ENCODE assay signal across 9 cellular contexts in genomic region chr1:161622054-161622453, GRCh38. TPM values are rescaled to one million over a fixed set of nuclear protein-coding genes. Genes with fewer than 3 reads are reported as not detected.
DNase-seq lines count a peak whose midpoint lies in the region; ATAC-seq, FAIRE-seq and TF ChIP-seq lines count a peak whose summit lies in the region.
"Not testable (repeated sequence)": the region's sequence is repeated elsewhere in the genome, so short reads cannot be mapped to it uniquely, and the experiment has no call there.
"Had no signal": no experiment of that assay in that cellular context is flagged by ENCODE, and none has a peak within 500 bp of the region (broad histone marks: within the 10 kb centered on the region; RNA-seq: fewer than 3 reads in every experiment).

No MANE protein-coding gene starts in this region.

- not testable (repeated sequence) for H3K9me2 ChIP-seq in OCI-LY1 (ENCODE audit: low read depth, low read length)

- POLR2A ChIA-PET in activated CD8-positive, alpha-beta T cell treated with anti-CD3 and anti-CD28 coated beads, Interleukin-2, amount 10 ng/mL, durations not matched to agents 7 days and 5 days (lab: Charles Lee), result interaction anchor here (0.8 kb wide), 1 partner anchor 148 kb away, joined by 3 read pairs; no protein-coding TSS in a partner anchor
- POLR2A ChIA-PET in H1 (lab: Charles Lee; ENCODE audit: partially characterized antibody), result interaction anchor here (1.8 kb wide), 1 partner anchor 10 kb away, joined by 7 read pairs; no protein-coding TSS in a partner anchor

- peaks cover 14% of the 10 kb centered on the region for H3K4me1 ChIP-seq in OCI-LY1 (ENCODE audit: insufficient read depth, low read length, severe bottlenecking)
- H3K4me1 ChIP-seq in H1 (replicated peaks in 1 of 4; ENCODE audit: control insufficient read depth in 3 of 4, insufficient read depth in 4 of 4, low read length in 3 of 4); mesodermal cell (ENCODE audit: control insufficient read depth, insufficient read depth, low read length, poor library complexity, severe bottlenecking): not testable (repeated sequence)

- not testable (repeated sequence) for H3K27ac ChIP-seq in OCI-LY1 (ENCODE audit: low read depth, low read length, poor library complexity, severe bottlenecking); H1 (ENCODE audit: low read depth, low read length); mesodermal cell (ENCODE audit: low read depth, low read length, severe bottlenecking)

- not testable (repeated sequence) for H3F3A ChIP-seq in OCI-LY1 (ENCODE audit: insufficient read depth, low read length)

- H3K27me3 ChIP-seq in GM06990 (replicated peaks; ENCODE audit: control insufficient read depth, insufficient read depth, low read length); OCI-LY1 (ENCODE audit: insufficient read depth, low read length); H1 (replicated peaks in 1 of 4; ENCODE audit: control insufficient read depth in 3 of 4, extremely low read depth in 1 of 4, insufficient read depth in 3 of 4, low read length in 3 of 4): not testable (repeated sequence)

- H3K56ac ChIP-seq in H1 (replicated peaks; ENCODE audit: insufficient read length, low read depth, low read length), result not testable (repeated sequence)

- CTCF ChIA-PET in activated CD8-positive, alpha-beta T cell treated with anti-CD3 and anti-CD28 coated beads, Interleukin-2, amount 10 ng/mL, durations not matched to agents 7 days and 5 days (lab: Charles Lee), result interaction anchor here (1.1 kb wide), 1 partner anchor 120 kb away, joined by 4 read pairs; no protein-coding TSS in a partner anchor
- CTCF ChIA-PET in H1 (lab: Charles Lee; ENCODE audit: partially characterized antibody), result not testable (repeated sequence)

- H3K4me1 Mint-ChIP-seq in activated CD8-positive, alpha-beta T cell treated with anti-CD3 and anti-CD28 coated beads, Interleukin-2, amount 10 ng/mL, durations not matched to agents 7 days and 5 days (ENCODE audit: low read depth), result peaks cover 52% of the 10 kb centered on the region
- peaks cover 20 to 33% of the 10 kb centered on the region in 2 donors for H3K4me1 Mint-ChIP-seq in stimulated activated naive B cell treated with anti-CD40 and anti-IgM and Interleukin-4, amounts not matched to agents 10 μg/mL and 1 μg/mL and 100 μg/mL, for 72 hours

- H3K36me3 Mint-ChIP-seq in activated CD8-positive, alpha-beta T cell treated with anti-CD3 and anti-CD28 coated beads, Interleukin-2, amount 10 ng/mL, durations not matched to agents 7 days and 5 days (ENCODE audit: low read depth); stimulated activated naive B cell treated with anti-CD40 and anti-IgM and Interleukin-4, amounts not matched to agents 10 μg/mL and 1 μg/mL and 100 μg/mL, for 72 hours: not testable (repeated sequence)

- not testable (repeated sequence) for H3K14ac ChIP-seq in H1 (ENCODE audit: insufficient read length)

- not testable (repeated sequence) for H3K79me2 ChIP-seq in OCI-LY1 (ENCODE audit: insufficient read depth, low read length); H1 (ENCODE audit: control insufficient read depth in 1 of 2, insufficient read depth in 2 of 2, low read length in 2 of 2)

- not testable (repeated sequence) for H4K5ac ChIP-seq in H1 (ENCODE audit: insufficient read length, low read depth, low read length)

- H3K27me3 Mint-ChIP-seq in activated CD8-positive, alpha-beta T cell treated with anti-CD3 and anti-CD28 coated beads, Interleukin-2, amount 10 ng/mL, durations not matched to agents 7 days and 5 days (ENCODE audit: low read depth); stimulated activated naive B cell treated with anti-CD40 and anti-IgM and Interleukin-4, amounts not matched to agents 10 μg/mL and 1 μg/mL and 100 μg/mL, for 72 hours: not testable (repeated sequence)

- not testable (repeated sequence) for H3K9ac ChIP-seq in OCI-LY1 (ENCODE audit: low read length); H1 (replicated peaks in 1 of 4; ENCODE audit: extremely low read depth in 1 of 4, low read depth in 3 of 4, low read length in 3 of 4)

- H2BK15ac ChIP-seq in H1 (ENCODE audit: low read length), result not testable (repeated sequence)

- not testable (repeated sequence) for H2BK5ac ChIP-seq in H1 (ENCODE audit: low read depth, low read length)

- not testable (repeated sequence) for H3K9me3 Mint-ChIP-seq in activated CD8-positive, alpha-beta T cell treated with anti-CD3 and anti-CD28 coated beads, Interleukin-2, amount 10 ng/mL, durations not matched to agents 7 days and 5 days (ENCODE audit: insufficient read depth); stimulated activated naive B cell treated with anti-CD40 and anti-IgM and Interleukin-4, amounts not matched to agents 10 μg/mL and 1 μg/mL and 100 μg/mL, for 72 hours

- TF ChIP-seq POLR2A in H1 (IDR thresholded peaks at IDR 0.05; ENCODE audit: control extremely low read depth in 1 of 2, low read depth in 2 of 2, low read length in 2 of 2), result not testable (repeated sequence)

- peak overlapping the region; percentile 67; the same call in 1 of the 2 replicates for H3K4me2 ChIP-seq in OCI-LY1 (ENCODE audit: low read length)
- peak overlapping the region; percentile 72 to 88; a peak in 2 of 4 replicates for H3K4me2 ChIP-seq in H1 (ENCODE audit: insufficient read depth in 1 of 2, low read depth in 2 of 2, low read length in 2 of 2)

- not testable (repeated sequence) for H4K8ac ChIP-seq in H1 (ENCODE audit: extremely low read depth, insufficient read depth, low read length)

- FAIRE-seq in H1 (lab: Jason Lieb, UNC), result not testable (repeated sequence)

- not testable (repeated sequence) for H4K91ac ChIP-seq in H1 (replicated peaks; ENCODE audit: insufficient read length, low read length)

- TF ChIP-seq RAD21 in H1 (IDR thresholded peaks at IDR 0.05 in 1 of 2, conservative IDR thresholded peaks at IDR 0.05 in 1 of 2; ENCODE audit: low read depth in 2 of 2, low read length in 2 of 2), result not testable (repeated sequence)

- peak; percentile 18 for DNase-seq in GM06990 (ENCODE audit: extremely low read depth, insufficient read length)
- DNase-seq in activated CD8-positive, alpha-beta T cell treated with anti-CD3 and anti-CD28 coated beads, Interleukin-2, amount 10 ng/mL, durations not matched to agents 7 days and 5 days, result peak; percentile 32
- not testable (repeated sequence) for DNase-seq in H1 (ENCODE audit: low read depth in 1 of 2, low spot score in 2 of 2); stimulated activated naive B cell treated with anti-CD40 and anti-IgM and Interleukin-4, amounts not matched to agents 10 μg/mL and 1 μg/mL and 100 μg/mL, for 72 hours

- H2BK12ac ChIP-seq in H1 (ENCODE audit: low read depth, low read length), result not testable (repeated sequence)

- not testable (repeated sequence) for H4K20me1 ChIP-seq in OCI-LY1 (ENCODE audit: insufficient read depth, low read length); H1 (replicated peaks in 1 of 2; ENCODE audit: control insufficient read depth in 1 of 2, insufficient read depth in 2 of 2, low read length in 2 of 2)

- H3K27ac Mint-ChIP-seq in activated CD8-positive, alpha-beta T cell treated with anti-CD3 and anti-CD28 coated beads, Interleukin-2, amount 10 ng/mL, durations not matched to agents 7 days and 5 days, result peak overlapping the region; percentile 95
- peak overlapping the region; percentile 84 for H3K27ac Mint-ChIP-seq in stimulated activated naive B cell treated with anti-CD40 and anti-IgM and Interleukin-4, amounts not matched to agents 10 μg/mL and 1 μg/mL and 100 μg/mL, for 72 hours

- H3K4ac ChIP-seq in H1 (replicated peaks; ENCODE audit: insufficient read length, low read depth, low read length), result not testable (repeated sequence)

- not testable (repeated sequence) for H3K18ac ChIP-seq in H1 (ENCODE audit: extremely low read depth, low read length)

- not testable (repeated sequence) for H2AK5ac ChIP-seq in H1 (ENCODE audit: low read depth, low read length)

- ATAC-seq in GM21619 (IDR thresholded peaks at IDR 0.05; ENCODE audit: unreplicated experiment), result peak; percentile 25
- ATAC-seq in HG03378 (IDR thresholded peaks at IDR 0.05; ENCODE audit: unreplicated experiment), result peak; percentile 27
- ATAC-seq in activated CD8-positive, alpha-beta T cell treated with anti-CD3 and anti-CD28 coated beads, Interleukin-2, amount 10 ng/mL, durations not matched to agents 7 days and 5 days, result peak; percentile 41
- ATAC-seq in stimulated activated naive B cell treated with anti-CD40 and anti-IgM and Interleukin-4, amounts not matched to agents 10 μg/mL and 1 μg/mL and 100 μg/mL, for 72 hours (replicated peaks), result peak; percentile 38 to 43

- WGBS in H1 (ENCODE audit: extremely low coverage in 1 of 2, insufficient coverage in 1 of 2, insufficient read length in 1 of 2, insufficient replicate concordance in 2 of 2, low coverage in 1 of 2, low lambda C conversion rate in 2 of 2, missing lambda C conversion rate in 1 of 2), 2 experiments, result 68% methylated on average over 8 of the region's 8 CpGs; no CpG with 5 or more reads in 1 of the 2 experiments
- 78 to 86% methylated on average over 7 of the region's 8 CpGs for WGBS in mesodermal cell (ENCODE audit: insufficient coverage in 2 of 2), 2 experiments

- H3K79me1 ChIP-seq in H1 (ENCODE audit: low read depth, low read length), result not testable (repeated sequence)

- not testable (repeated sequence) for H2AFZ ChIP-seq in OCI-LY1 (ENCODE audit: low read length)
- H2AFZ ChIP-seq in H1 (ENCODE audit: low read length), result 0 out of 2 replicates have a peak overlapping the region, but pooled peaks have one; percentile 35

- H2BK120ac ChIP-seq in H1 (replicated peaks; ENCODE audit: low read depth, low read length), result not testable (repeated sequence)

- peak overlapping the region; percentile 14; the same call in 1 of the 2 replicates for H3K4me3 ChIP-seq in GM06990 (replicated peaks; ENCODE audit: low read depth, low read length)
- peak overlapping the region; percentile 51 for H3K4me3 ChIP-seq in OCI-LY1 (ENCODE audit: low read depth, low read length, poor library complexity, severe bottlenecking)
- H3K4me3 ChIP-seq in H1 (ENCODE audit: extremely low read depth in 1 of 4, insufficient read depth in 2 of 4, low read depth in 3 of 4, low read length in 4 of 4), result peak overlapping the region in 2 of 4 experiments; percentile 2 to 63; a peak in 5 of 8 replicates
- H3K4me3 ChIP-seq in mesodermal cell (ENCODE audit: extremely low read depth, insufficient read depth, low read length, poor library complexity, severe bottlenecking), result peak overlapping the region; percentile 46

- not testable (repeated sequence) for H3K23ac ChIP-seq in H1 (ENCODE audit: insufficient read length)

- not testable (repeated sequence) for TF ChIP-seq EP300 in H1 (IDR thresholded peaks at IDR 0.05; ENCODE audit: borderline replicate concordance in 1 of 2, low read depth in 2 of 2, low read length in 2 of 2)

- not testable (repeated sequence) for H2BK20ac ChIP-seq in H1 (ENCODE audit: low read length)

- H3K36me3 ChIP-seq in GM06990 (ENCODE audit: control insufficient read depth, insufficient read depth, low read length); OCI-LY1 (ENCODE audit: insufficient read depth, low read length); H1 (ENCODE audit: control insufficient read depth in 2 of 4, insufficient read depth in 4 of 4, low read length in 3 of 4); mesodermal cell (ENCODE audit: control insufficient read depth, insufficient read depth, low read length): not testable (repeated sequence)

- not testable (repeated sequence) for H3K23me2 ChIP-seq in H1 (ENCODE audit: low read depth, low read length)

- not testable (repeated sequence) for TF ChIP-seq CTCF in GM06990 (IDR thresholded peaks at IDR 0.05; ENCODE audit: insufficient read depth, low read length, poor library complexity, severe bottlenecking); OCI-LY1 (IDR thresholded peaks at IDR 0.05; ENCODE audit: low read length); H1 (IDR thresholded peaks at IDR 0.05; ENCODE audit: control extremely low read depth in 1 of 3, insufficient read depth in 1 of 3, low read depth in 1 of 3, low read length in 3 of 3)

- H3K4me3 Mint-ChIP-seq in activated CD8-positive, alpha-beta T cell treated with anti-CD3 and anti-CD28 coated beads, Interleukin-2, amount 10 ng/mL, durations not matched to agents 7 days and 5 days, result peak overlapping the region; percentile 84
- H3K4me3 Mint-ChIP-seq in stimulated activated naive B cell treated with anti-CD40 and anti-IgM and Interleukin-4, amounts not matched to agents 10 μg/mL and 1 μg/mL and 100 μg/mL, for 72 hours, result peak overlapping the region; percentile 51 to 89

- not testable (repeated sequence) for H3K9me3 ChIP-seq in OCI-LY1 (ENCODE audit: low read length); H1 (ENCODE audit: insufficient read depth in 2 of 2, low read depth in 1 of 2, low read length in 1 of 2); mesodermal cell (ENCODE audit: control insufficient read depth, low read length)

RNA-seq across cellular contexts. Expression of gene FCGR3B, which starts 8.9 kb away (rescaled TPM):
- not detected for total RNA-seq in activated CD8-positive, alpha-beta T cell treated with anti-CD3 and anti-CD28 coated beads, Interleukin-2, amount 10 ng/mL, durations not matched to agents 7 days and 5 days
- not detected in 2 replicates for total RNA-seq in H1 (2021; fragmentation: NEBNext Ultra II Directional; extraction: Animal tissue kit (Norgen Biotek cat#: 25700))
- polyA plus RNA-seq in H1 (2011; rRNA removed), result not detected in 2 replicates
- polyA plus RNA-seq in H1 (2011; cell fraction: cytosol; rRNA removed), result not detected
- polyA plus RNA-seq in H1 (2011; cell fraction: nucleus; rRNA removed), result not detected
- not detected in 4 replicates for polyA plus RNA-seq in H1 (2012, experiment 1 of 2)
- not detected for polyA plus RNA-seq in H1 (2012, experiment 2 of 2)
- not detected for polyA plus RNA-seq in H1 (2013, experiment 1 of 2)
- not detected for polyA plus RNA-seq in H1 (2013, experiment 2 of 2)
- polyA minus RNA-seq in H1 (2011; rRNA and poly(A)+ RNA removed), result not detected in 2 replicates
- polyA minus RNA-seq in H1 (2011; cell fraction: cytosol; rRNA and poly(A)+ RNA removed), result not detected
- not detected for polyA minus RNA-seq in H1 (2011; cell fraction: nucleus; rRNA and poly(A)+ RNA removed)
- not detected for polyA plus RNA-seq in mesodermal cell (2013, experiment 1 of 2)
- polyA plus RNA-seq in mesodermal cell (2013, experiment 2 of 2), result not detected
- total RNA-seq: SJSA1 had no signal

RNA-seq across cellular contexts. Expression of gene FCGR2B, which starts 40.9 kb away (rescaled TPM):
- total RNA-seq in activated CD8-positive, alpha-beta T cell treated with anti-CD3 and anti-CD28 coated beads, Interleukin-2, amount 10 ng/mL, durations not matched to agents 7 days and 5 days, result not detected
- total RNA-seq in H1 (2021; fragmentation: NEBNext Ultra II Directional; extraction: Animal tissue kit (Norgen Biotek cat#: 25700)), result not detected in 2 replicates
- 0.05 and 0.11 TPM in 2 replicates for polyA plus RNA-seq in H1 (2011; rRNA removed)
- 0.05 TPM for polyA plus RNA-seq in H1 (2011; cell fraction: cytosol; rRNA removed)
- polyA plus RNA-seq in H1 (2011; cell fraction: nucleus; rRNA removed), result 0.03 TPM
- not detected in 4 replicates for polyA plus RNA-seq in H1 (2012, experiment 1 of 2)
- not detected for polyA plus RNA-seq in H1 (2012, experiment 2 of 2)
- 0.02 TPM for polyA plus RNA-seq in H1 (2013, experiment 1 of 2)
- polyA plus RNA-seq in H1 (2013, experiment 2 of 2), result 0.02 TPM
- polyA minus RNA-seq in H1 (2011; rRNA and poly(A)+ RNA removed), result 0.20 TPM in 1 of 2 replicates, not detected in the other
- polyA minus RNA-seq in H1 (2011; cell fraction: cytosol; rRNA and poly(A)+ RNA removed), result not detected
- polyA minus RNA-seq in H1 (2011; cell fraction: nucleus; rRNA and poly(A)+ RNA removed), result not detected
- not detected for polyA plus RNA-seq in mesodermal cell (2013, experiment 1 of 2)
- polyA plus RNA-seq in mesodermal cell (2013, experiment 2 of 2), result not detected
- total RNA-seq: SJSA1 had no signal
